15 cellular contexts compared by ENCODE assay signal in the genomic region with DNA sequence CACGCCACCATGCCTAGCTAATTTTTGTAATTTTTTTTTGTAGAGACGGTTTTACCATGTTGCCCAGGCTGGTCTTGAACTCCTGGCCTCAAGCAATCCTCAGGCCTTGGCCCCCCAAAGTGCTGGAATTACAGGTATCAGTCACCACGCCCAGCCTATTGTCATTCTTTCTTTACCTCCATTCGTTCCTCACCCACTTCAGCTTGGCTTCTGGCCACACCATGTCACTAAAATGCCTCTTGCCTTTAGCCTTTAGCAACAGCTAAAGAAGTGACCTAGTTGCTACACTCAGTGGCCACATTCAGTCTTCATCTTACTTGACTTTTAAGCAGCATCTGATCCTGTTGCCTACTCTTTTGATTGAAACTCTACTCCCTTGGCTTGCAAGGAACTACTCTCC. TPM values are rescaled to one million over a fixed set of nuclear protein-coding genes. Genes with fewer than 3 reads are reported as not detected.
DNase-seq lines count a peak whose midpoint lies in the region; ATAC-seq and TF ChIP-seq lines count a peak whose summit lies in the region.
"Had no signal": no experiment of that assay in that cellular context is flagged by ENCODE, and none has a peak within 500 bp of the region (broad histone marks: within the 10 kb centered on the region; RNA-seq: fewer than 3 reads in every experiment).

No MANE protein-coding gene starts in this region.

- H4K20me1 ChIP-seq in GM23338 (replicated peaks; ENCODE audit: insufficient read depth) = no peaks in the 10 kb centered on the region
- H4K20me1 ChIP-seq in hepatocyte (ENCODE audit: insufficient read depth, poor library complexity, severe bottlenecking) = no peaks in the 10 kb centered on the region

- WGBS in thyroid gland, 2 donors = 70 to 80% methylated on average over 4 of the region's 4 CpGs
- WGBS in hepatocyte (ENCODE audit: low lambda C conversion rate, missing lambda C conversion rate) = 84% methylated on average over 4 of the region's 4 CpGs

- H2AFZ ChIP-seq in GM23338 (no peak overlapping the region), hepatocyte (no peak overlapping the region)

- H3K36me3 ChIP-seq in GM23338 (ENCODE audit: insufficient read depth) = no peaks in the 10 kb centered on the region
- no peaks in the 10 kb centered on the region for H3K36me3 ChIP-seq in thyroid gland
- no peaks in the 10 kb centered on the region for H3K36me3 ChIP-seq in hepatocyte (replicated peaks; ENCODE audit: insufficient read depth, low read depth)
- H3K36me3 ChIP-seq: BLaER1 treated with 17β-estradiol and CSF1 and Interleukin-3, amounts not matched to agents 10 nM and 100 nM; HAP-1 had no signal

- H3K4me1 Mint-ChIP-seq in GM23338 = peaks cover 34% of the 10 kb centered on the region
- peaks cover 6% of the 10 kb centered on the region for H3K4me1 Mint-ChIP-seq in nephron

- H3K4me3 ChIP-seq in GM23338 (no peak overlapping the region), thyroid gland (replicated peaks in 1 of 3) (no peak overlapping the region), hepatocyte (no peak overlapping the region)
- H3K4me3 ChIP-seq: BLaER1 treated with 17β-estradiol and CSF1 and Interleukin-3, amounts not matched to agents 10 nM and 100 nM; HAP-1 had no signal

- 0 out of 2 replicates have a peak overlapping the region, but pooled peaks have one; percentile 3 for H3K4me2 ChIP-seq in GM23338
- no peak overlapping the region for H3K4me2 ChIP-seq in hepatocyte
- H3K4me2 ChIP-seq: BLaER1 treated with 17β-estradiol and CSF1 and Interleukin-3, amounts not matched to agents 10 nM and 100 nM had no signal

- H3K36me3 Mint-ChIP-seq in GM23338 (ENCODE audit: low read depth) = peaks cover 2% of the 10 kb centered on the region; the same call in 1 of the 3 replicates
- H3K36me3 Mint-ChIP-seq in nephron (ENCODE audit: low read depth) = no peaks in the 10 kb centered on the region
- H3K36me3 Mint-ChIP-seq: CD8-positive, alpha-beta memory T cell had no signal

- in situ Hi-C loops in GM13976 (cut with MboI; ENCODE audit: low sequenced_read_pairs, unreplicated experiment) = no loop called here

- ATAC-seq in GM23338 (no peak), HG02759 (IDR thresholded peaks at IDR 0.05; ENCODE audit: unreplicated experiment) (no peak)

- H3K9me3 ChIP-seq in thyroid gland = no peaks in the 10 kb centered on the region
- H3K9me3 ChIP-seq in hepatocyte (ENCODE audit: low read depth) = no peaks in the 10 kb centered on the region
- H3K9me3 ChIP-seq: BLaER1 treated with 17β-estradiol and CSF1 and Interleukin-3, amounts not matched to agents 10 nM and 100 nM; HAP-1 had no signal

- H3K4me1 ChIP-seq in GM23338 (ENCODE audit: insufficient read depth) (peaks cover 26% of the 10 kb centered on the region), thyroid gland (peaks cover 6 to 14% of the 10 kb centered on the region in 2 donors), hepatocyte (ENCODE audit: insufficient read depth) (peaks cover 10% of the 10 kb centered on the region)

- H3K27me3 ChIP-seq in GM23338 (ENCODE audit: insufficient read depth) (no peaks in the 10 kb centered on the region), thyroid gland (no peaks in the 10 kb centered on the region), hepatocyte (no peaks in the 10 kb centered on the region)

- H3K9me2 ChIP-seq in GM23338 (ENCODE audit: insufficient read depth) (peaks cover 4% of the 10 kb centered on the region), hepatocyte (replicated peaks; ENCODE audit: insufficient read depth) (no peaks in the 10 kb centered on the region)

- H3K27ac ChIP-seq in GM23338 (ENCODE audit: low read depth) = peak overlapping the region; percentile 30; the same call in 1 of the 2 replicates
- H3K27ac ChIP-seq in thyroid gland = no peak overlapping the region
- H3K27ac ChIP-seq in hepatocyte = no peak overlapping the region
- H3K27ac ChIP-seq: BLaER1 treated with 17β-estradiol and CSF1 and Interleukin-3, amounts not matched to agents 10 nM and 100 nM had no signal

- H3K4me3 Mint-ChIP-seq in GM23338 (no peak overlapping the region), nephron (peak overlapping the region in 2 of 3 experiments; percentile 15 to 35)
- H3K4me3 Mint-ChIP-seq: B cell had no signal

- DNase-seq in GM23338 (ENCODE audit: low spot score) (no peak), thyroid gland (peak; percentile 46 to 53), GM13976 (ENCODE audit: low spot score) (no peak), hepatocyte (ENCODE audit: low spot score) (no peak)
- DNase-seq: CD8-positive, alpha-beta memory T cell; COR-L47; DMS 273 treated with DMSO at 0.1 percent for 48 hours; DMS53; DND-41; EL had no signal

- no peaks in the 10 kb centered on the region for H3K9me3 Mint-ChIP-seq in GM23338
- no peaks in the 10 kb centered on the region for H3K9me3 Mint-ChIP-seq in nephron
- H3K9me3 Mint-ChIP-seq: CD8-positive, alpha-beta memory T cell had no signal

- H3K27ac Mint-ChIP-seq in GM23338 (no peak overlapping the region), nephron (no peak overlapping the region)
- H3K27ac Mint-ChIP-seq: B cell had no signal

- TF ChIP-seq CTCF in GM23338 (conservative IDR thresholded peaks at IDR 0.05; ENCODE audit: low read depth in 2 of 2) = no peak
- TF ChIP-seq CTCF in nephron (IDR thresholded peaks at IDR 0.05; ENCODE audit: unreplicated experiment in 3 of 3) = no peak
- TF ChIP-seq CTCF in thyroid gland (IDR thresholded peaks at IDR 0.05) = no peak
- TF ChIP-seq CTCF in GM13976 (IDR thresholded peaks at IDR 0.05; ENCODE audit: borderline replicate concordance, control extremely low read depth, extremely low read depth, insufficient read depth, missing control alignments) = no peak
- TF ChIP-seq CTCF in hepatocyte (IDR thresholded peaks at IDR 0.05; ENCODE audit: poor library complexity) = no peak

- H3K79me2 ChIP-seq in GM23338 (replicated peaks; ENCODE audit: insufficient read depth) (peaks cover 6% of the 10 kb centered on the region), hepatocyte (peaks cover 3% of the 10 kb centered on the region)

- intact Hi-C loops in thyroid gland (cut with DNase I) = no loop called here

- H3K27me3 Mint-ChIP-seq in GM23338 (ENCODE audit: insufficient read depth, low read depth, poor library complexity) (peaks cover 23% of the 10 kb centered on the region), nephron (ENCODE audit: low read depth) (peaks cover 41% of the 10 kb centered on the region)

- H3F3A ChIP-seq in GM23338 (replicated peaks; ENCODE audit: low read depth) = peaks cover 22% of the 10 kb centered on the region

- TF ChIP-seq POLR2A in thyroid gland (IDR thresholded peaks at IDR 0.05) = no peak

TF ChIP-seq in GM23338, 12 proteins besides CTCF, POLR2A, EP300 and RAD21:
- TF ChIP-seq POLR2AphosphoS5 (IDR thresholded peaks at IDR 0.05; ENCODE audit: low read depth) (no peak), STAT1 (IDR thresholded peaks at IDR 0.05; ENCODE audit: unreplicated experiment) (no peak), NANOG (IDR thresholded peaks at IDR 0.05; ENCODE audit: borderline replicate concordance) (no peak), ETS1 (IDR thresholded peaks at IDR 0.05) (no peak), JUNB (IDR thresholded peaks at IDR 0.05; ENCODE audit: unreplicated experiment) (no peak)
TF ChIP-seq in GM23338: peak in this region for 0.

RNA-seq across cellular contexts. Expression of gene LRRC75A, which starts 3.6 kb away (rescaled TPM):
- 22.3 and 26.2 TPM in 2 replicates for total RNA-seq in GM23338 (2014; rRNA removed; shearing (Covaris generic))
- polyA plus RNA-seq in GM23338 (2016; fragmentation: Nextera tagmentation; extraction: Ambion mirVana) (5.2 and 5.3 TPM in 2 replicates), hepatocyte (7.7 and 10.7 TPM in 2 replicates)
- total RNA-seq in thyroid gland (10 to 100 TPM in 1 of 4 donors, 1 to 10 TPM in 3; 4.0 to 16.7 (median 7.8) TPM), hepatocyte (15.0 and 18.0 TPM in 2 replicates)

Comparison
In these comparisons a context has a peak if more than half of its experiments do, and no peak if none do; other contexts are left out.
1. DNase-seq: peak in thyroid gland (2 of 2); none in GM23338 (single experiment), GM13976 (single experiment) and hepatocyte (single experiment).